Comparison of ENCODE assay signal across 1 cellular context in genomic region chr16:51243836-51244483, GRCh38.
TF ChIP-seq lines count a peak whose summit lies in the region.

No MANE protein-coding gene starts in this region.

TF ChIP-seq in HepG2, 621 proteins besides CTCF, POLR2A, EP300 and RAD21 (continued from another document and continues in another):
- 0 out of 2 replicates have a peak, but pooled peaks have one; percentile 14 for TF ChIP-seq ZNF574 (CRISPR knock-in tag; IDR thresholded peaks at IDR 0.05)
- TF ChIP-seq GABPA (IDR thresholded peaks at IDR 0.05; ENCODE audit: low read depth, low read length), result no peak
- peak; percentile 34; the same call in 1 of the 2 replicates for TF ChIP-seq GABPA (CRISPR knock-in tag; IDR thresholded peaks at IDR 0.05; ENCODE audit: low read depth)
- no peak for TF ChIP-seq ZNF761 (CRISPR knock-in tag; conservative IDR thresholded peaks at IDR 0.05)
- TF ChIP-seq MAFG (CRISPR knock-in tag; IDR thresholded peaks at IDR 0.05), result no peak
- TF ChIP-seq, protein P1, sequence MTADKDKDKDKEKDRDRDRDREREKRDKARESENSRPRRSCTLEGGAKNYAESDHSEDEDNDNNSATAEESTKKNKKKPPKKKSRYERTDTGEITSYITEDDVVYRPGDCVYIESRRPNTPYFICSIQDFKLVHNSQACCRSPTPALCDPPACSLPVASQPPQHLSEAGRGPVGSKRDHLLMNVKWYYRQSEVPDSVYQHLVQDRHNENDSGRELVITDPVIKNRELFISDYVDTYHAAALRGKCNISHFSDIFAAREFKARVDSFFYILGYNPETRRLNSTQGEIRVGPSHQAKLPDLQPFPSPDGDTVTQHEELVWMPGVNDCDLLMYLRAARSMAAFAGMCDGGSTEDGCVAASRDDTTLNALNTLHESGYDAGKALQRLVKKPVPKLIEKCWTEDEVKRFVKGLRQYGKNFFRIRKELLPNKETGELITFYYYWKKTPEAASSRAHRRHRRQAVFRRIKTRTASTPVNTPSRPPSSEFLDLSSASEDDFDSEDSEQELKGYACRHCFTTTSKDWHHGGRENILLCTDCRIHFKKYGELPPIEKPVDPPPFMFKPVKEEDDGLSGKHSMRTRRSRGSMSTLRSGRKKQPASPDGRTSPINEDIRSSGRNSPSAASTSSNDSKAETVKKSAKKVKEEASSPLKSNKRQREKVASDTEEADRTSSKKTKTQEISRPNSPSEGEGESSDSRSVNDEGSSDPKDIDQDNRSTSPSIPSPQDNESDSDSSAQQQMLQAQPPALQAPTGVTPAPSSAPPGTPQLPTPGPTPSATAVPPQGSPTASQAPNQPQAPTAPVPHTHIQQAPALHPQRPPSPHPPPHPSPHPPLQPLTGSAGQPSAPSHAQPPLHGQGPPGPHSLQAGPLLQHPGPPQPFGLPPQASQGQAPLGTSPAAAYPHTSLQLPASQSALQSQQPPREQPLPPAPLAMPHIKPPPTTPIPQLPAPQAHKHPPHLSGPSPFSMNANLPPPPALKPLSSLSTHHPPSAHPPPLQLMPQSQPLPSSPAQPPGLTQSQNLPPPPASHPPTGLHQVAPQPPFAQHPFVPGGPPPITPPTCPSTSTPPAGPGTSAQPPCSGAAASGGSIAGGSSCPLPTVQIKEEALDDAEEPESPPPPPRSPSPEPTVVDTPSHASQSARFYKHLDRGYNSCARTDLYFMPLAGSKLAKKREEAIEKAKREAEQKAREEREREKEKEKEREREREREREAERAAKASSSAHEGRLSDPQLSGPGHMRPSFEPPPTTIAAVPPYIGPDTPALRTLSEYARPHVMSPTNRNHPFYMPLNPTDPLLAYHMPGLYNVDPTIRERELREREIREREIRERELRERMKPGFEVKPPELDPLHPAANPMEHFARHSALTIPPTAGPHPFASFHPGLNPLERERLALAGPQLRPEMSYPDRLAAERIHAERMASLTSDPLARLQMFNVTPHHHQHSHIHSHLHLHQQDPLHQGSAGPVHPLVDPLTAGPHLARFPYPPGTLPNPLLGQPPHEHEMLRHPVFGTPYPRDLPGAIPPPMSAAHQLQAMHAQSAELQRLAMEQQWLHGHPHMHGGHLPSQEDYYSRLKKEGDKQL (CRISPR knock-in tag; IDR thresholded peaks at IDR 0.05; ENCODE audit: low read depth), result peak; percentile 94; the same call in 1 of the 2 replicates
- TF ChIP-seq ZIK1 (CRISPR knock-in tag; IDR thresholded peaks at IDR 0.05; ENCODE audit: borderline replicate concordance, low read depth), result no peak
- TF ChIP-seq ZZZ3 (CRISPR knock-in tag; IDR thresholded peaks at IDR 0.05; ENCODE audit: borderline replicate concordance), result no peak
- TF ChIP-seq DMAP1 (CRISPR knock-in tag; IDR thresholded peaks at IDR 0.05), result no peak
- TF ChIP-seq NAIF1 (CRISPR knock-in tag; IDR thresholded peaks at IDR 0.05; ENCODE audit: borderline replicate concordance), result no peak
- TF ChIP-seq ZNF768 (CRISPR knock-in tag; IDR thresholded peaks at IDR 0.05), result no peak
- TF ChIP-seq ZSCAN30 (CRISPR knock-in tag; IDR thresholded peaks at IDR 0.05), result no peak
- no peak for TF ChIP-seq ZC3H4 (CRISPR knock-in tag; IDR thresholded peaks at IDR 0.05; ENCODE audit: borderline replicate concordance)
- TF ChIP-seq, protein P2, sequence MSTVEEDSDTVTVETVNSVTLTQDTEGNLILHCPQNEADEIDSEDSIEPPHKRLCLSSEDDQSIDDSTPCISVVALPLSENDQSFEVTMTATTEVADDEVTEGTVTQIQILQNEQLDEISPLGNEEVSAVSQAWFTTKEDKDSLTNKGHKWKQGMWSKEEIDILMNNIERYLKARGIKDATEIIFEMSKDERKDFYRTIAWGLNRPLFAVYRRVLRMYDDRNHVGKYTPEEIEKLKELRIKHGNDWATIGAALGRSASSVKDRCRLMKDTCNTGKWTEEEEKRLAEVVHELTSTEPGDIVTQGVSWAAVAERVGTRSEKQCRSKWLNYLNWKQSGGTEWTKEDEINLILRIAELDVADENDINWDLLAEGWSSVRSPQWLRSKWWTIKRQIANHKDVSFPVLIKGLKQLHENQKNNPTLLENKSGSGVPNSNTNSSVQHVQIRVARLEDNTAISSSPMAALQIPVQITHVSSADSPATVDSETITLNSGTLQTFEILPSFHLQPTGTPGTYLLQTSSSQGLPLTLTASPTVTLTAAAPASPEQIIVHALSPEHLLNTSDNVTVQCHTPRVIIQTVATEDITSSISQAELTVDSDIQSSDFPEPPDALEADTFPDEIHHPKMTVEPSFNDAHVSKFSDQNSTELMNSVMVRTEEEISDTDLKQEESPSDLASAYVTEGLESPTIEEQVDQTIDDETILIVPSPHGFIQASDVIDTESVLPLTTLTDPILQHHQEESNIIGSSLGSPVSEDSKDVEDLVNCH (CRISPR knock-in tag; IDR thresholded peaks at IDR 0.05), result no peak
- no peak for TF ChIP-seq HCFC1 (IDR thresholded peaks at IDR 0.05; ENCODE audit: low read depth, low read length)
- TF ChIP-seq ZBTB42 (CRISPR knock-in tag; IDR thresholded peaks at IDR 0.05), result no peak
- no peak for TF ChIP-seq REPIN1 (CRISPR knock-in tag; IDR thresholded peaks at IDR 0.05; ENCODE audit: borderline replicate concordance, low read depth)
- TF ChIP-seq, protein P3, sequence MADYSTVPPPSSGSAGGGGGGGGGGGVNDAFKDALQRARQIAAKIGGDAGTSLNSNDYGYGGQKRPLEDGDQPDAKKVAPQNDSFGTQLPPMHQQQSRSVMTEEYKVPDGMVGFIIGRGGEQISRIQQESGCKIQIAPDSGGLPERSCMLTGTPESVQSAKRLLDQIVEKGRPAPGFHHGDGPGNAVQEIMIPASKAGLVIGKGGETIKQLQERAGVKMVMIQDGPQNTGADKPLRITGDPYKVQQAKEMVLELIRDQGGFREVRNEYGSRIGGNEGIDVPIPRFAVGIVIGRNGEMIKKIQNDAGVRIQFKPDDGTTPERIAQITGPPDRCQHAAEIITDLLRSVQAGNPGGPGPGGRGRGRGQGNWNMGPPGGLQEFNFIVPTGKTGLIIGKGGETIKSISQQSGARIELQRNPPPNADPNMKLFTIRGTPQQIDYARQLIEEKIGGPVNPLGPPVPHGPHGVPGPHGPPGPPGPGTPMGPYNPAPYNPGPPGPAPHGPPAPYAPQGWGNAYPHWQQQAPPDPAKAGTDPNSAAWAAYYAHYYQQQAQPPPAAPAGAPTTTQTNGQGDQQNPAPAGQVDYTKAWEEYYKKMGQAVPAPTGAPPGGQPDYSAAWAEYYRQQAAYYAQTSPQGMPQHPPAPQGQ (CRISPR knock-in tag; IDR thresholded peaks at IDR 0.05; ENCODE audit: borderline replicate concordance), result 0 out of 2 replicates have a peak, but pooled peaks have one; percentile 53
- no peak for TF ChIP-seq NFRKB (IDR thresholded peaks at IDR 0.05)
- TF ChIP-seq NR1H2 (CRISPR knock-in tag; IDR thresholded peaks at IDR 0.05; ENCODE audit: borderline replicate concordance, low read depth), result no peak
- no peak for TF ChIP-seq KAT7 (CRISPR knock-in tag; IDR thresholded peaks at IDR 0.05; ENCODE audit: borderline replicate concordance)
- TF ChIP-seq ZNF788 (CRISPR knock-in tag; IDR thresholded peaks at IDR 0.05; ENCODE audit: borderline replicate concordance), result no peak
- TF ChIP-seq KAT8 (CRISPR knock-in tag; IDR thresholded peaks at IDR 0.05), result peak; percentile 61; the same call in 1 of the 2 replicates
- no peak for TF ChIP-seq MBNL3 (CRISPR knock-in tag; conservative IDR thresholded peaks at IDR 0.05)
- TF ChIP-seq HNRNPUL1 (IDR thresholded peaks at IDR 0.05; ENCODE audit: low read depth, low read length), result no peak
- TF ChIP-seq ZNF225 (CRISPR knock-in tag; IDR thresholded peaks at IDR 0.05), result no peak
- TF ChIP-seq, protein P4, sequence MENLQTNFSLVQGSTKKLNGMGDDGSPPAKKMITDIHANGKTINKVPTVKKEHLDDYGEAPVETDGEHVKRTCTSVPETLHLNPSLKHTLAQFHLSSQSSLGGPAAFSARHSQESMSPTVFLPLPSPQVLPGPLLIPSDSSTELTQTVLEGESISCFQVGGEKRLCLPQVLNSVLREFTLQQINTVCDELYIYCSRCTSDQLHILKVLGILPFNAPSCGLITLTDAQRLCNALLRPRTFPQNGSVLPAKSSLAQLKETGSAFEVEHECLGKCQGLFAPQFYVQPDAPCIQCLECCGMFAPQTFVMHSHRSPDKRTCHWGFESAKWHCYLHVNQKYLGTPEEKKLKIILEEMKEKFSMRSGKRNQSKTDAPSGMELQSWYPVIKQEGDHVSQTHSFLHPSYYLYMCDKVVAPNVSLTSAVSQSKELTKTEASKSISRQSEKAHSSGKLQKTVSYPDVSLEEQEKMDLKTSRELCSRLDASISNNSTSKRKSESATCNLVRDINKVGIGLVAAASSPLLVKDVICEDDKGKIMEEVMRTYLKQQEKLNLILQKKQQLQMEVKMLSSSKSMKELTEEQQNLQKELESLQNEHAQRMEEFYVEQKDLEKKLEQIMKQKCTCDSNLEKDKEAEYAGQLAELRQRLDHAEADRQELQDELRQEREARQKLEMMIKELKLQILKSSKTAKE (CRISPR knock-in tag; IDR thresholded peaks at IDR 0.05; ENCODE audit: borderline replicate concordance), result no peak
- no peak for TF ChIP-seq CHD4 (IDR thresholded peaks at IDR 0.05; ENCODE audit: borderline replicate concordance, low read length)
- TF ChIP-seq, protein P5, sequence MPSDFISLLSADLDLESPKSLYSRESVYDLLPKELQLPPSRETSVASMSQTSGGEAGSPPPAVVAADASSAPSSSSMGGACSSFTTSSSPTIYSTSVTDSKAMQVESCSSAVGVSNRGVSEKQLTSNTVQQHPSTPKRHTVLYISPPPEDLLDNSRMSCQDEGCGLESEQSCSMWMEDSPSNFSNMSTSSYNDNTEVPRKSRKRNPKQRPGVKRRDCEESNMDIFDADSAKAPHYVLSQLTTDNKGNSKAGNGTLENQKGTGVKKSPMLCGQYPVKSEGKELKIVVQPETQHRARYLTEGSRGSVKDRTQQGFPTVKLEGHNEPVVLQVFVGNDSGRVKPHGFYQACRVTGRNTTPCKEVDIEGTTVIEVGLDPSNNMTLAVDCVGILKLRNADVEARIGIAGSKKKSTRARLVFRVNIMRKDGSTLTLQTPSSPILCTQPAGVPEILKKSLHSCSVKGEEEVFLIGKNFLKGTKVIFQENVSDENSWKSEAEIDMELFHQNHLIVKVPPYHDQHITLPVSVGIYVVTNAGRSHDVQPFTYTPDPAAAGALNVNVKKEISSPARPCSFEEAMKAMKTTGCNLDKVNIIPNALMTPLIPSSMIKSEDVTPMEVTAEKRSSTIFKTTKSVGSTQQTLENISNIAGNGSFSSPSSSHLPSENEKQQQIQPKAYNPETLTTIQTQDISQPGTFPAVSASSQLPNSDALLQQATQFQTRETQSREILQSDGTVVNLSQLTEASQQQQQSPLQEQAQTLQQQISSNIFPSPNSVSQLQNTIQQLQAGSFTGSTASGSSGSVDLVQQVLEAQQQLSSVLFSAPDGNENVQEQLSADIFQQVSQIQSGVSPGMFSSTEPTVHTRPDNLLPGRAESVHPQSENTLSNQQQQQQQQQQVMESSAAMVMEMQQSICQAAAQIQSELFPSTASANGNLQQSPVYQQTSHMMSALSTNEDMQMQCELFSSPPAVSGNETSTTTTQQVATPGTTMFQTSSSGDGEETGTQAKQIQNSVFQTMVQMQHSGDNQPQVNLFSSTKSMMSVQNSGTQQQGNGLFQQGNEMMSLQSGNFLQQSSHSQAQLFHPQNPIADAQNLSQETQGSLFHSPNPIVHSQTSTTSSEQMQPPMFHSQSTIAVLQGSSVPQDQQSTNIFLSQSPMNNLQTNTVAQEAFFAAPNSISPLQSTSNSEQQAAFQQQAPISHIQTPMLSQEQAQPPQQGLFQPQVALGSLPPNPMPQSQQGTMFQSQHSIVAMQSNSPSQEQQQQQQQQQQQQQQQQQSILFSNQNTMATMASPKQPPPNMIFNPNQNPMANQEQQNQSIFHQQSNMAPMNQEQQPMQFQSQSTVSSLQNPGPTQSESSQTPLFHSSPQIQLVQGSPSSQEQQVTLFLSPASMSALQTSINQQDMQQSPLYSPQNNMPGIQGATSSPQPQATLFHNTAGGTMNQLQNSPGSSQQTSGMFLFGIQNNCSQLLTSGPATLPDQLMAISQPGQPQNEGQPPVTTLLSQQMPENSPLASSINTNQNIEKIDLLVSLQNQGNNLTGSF (CRISPR knock-in tag; IDR thresholded peaks at IDR 0.05), result no peak
- TF ChIP-seq RBM39 (IDR thresholded peaks at IDR 0.05; ENCODE audit: low read depth, low read length, poor library complexity, severe bottlenecking), result no peak
- TF ChIP-seq ZNF543 (CRISPR knock-in tag; IDR thresholded peaks at IDR 0.05), result no peak
- TF ChIP-seq NPAS2 (CRISPR knock-in tag; IDR thresholded peaks at IDR 0.05; ENCODE audit: borderline replicate concordance), result no peak
- TF ChIP-seq IRF2 (CRISPR knock-in tag; IDR thresholded peaks at IDR 0.05), result peak; percentile 43; the same call in 1 of the 2 replicates
- TF ChIP-seq ZNF30 (CRISPR knock-in tag; IDR thresholded peaks at IDR 0.05), result no peak
- TF ChIP-seq ARNTL (CRISPR knock-in tag; IDR thresholded peaks at IDR 0.05), result no peak
- TF ChIP-seq, protein P6, sequence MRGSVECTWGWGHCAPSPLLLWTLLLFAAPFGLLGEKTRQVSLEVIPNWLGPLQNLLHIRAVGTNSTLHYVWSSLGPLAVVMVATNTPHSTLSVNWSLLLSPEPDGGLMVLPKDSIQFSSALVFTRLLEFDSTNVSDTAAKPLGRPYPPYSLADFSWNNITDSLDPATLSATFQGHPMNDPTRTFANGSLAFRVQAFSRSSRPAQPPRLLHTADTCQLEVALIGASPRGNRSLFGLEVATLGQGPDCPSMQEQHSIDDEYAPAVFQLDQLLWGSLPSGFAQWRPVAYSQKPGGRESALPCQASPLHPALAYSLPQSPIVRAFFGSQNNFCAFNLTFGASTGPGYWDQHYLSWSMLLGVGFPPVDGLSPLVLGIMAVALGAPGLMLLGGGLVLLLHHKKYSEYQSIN (CRISPR knock-in tag; IDR thresholded peaks at IDR 0.05; ENCODE audit: borderline replicate concordance), result no peak
- no peak for TF ChIP-seq MTF2 (CRISPR knock-in tag; IDR thresholded peaks at IDR 0.05; ENCODE audit: borderline replicate concordance)
- TF ChIP-seq BRD4 (CRISPR knock-in tag; IDR thresholded peaks at IDR 0.05), result no peak
- TF ChIP-seq ZNF121 (CRISPR knock-in tag; IDR thresholded peaks at IDR 0.05), result no peak
- TF ChIP-seq ZNF598 (CRISPR knock-in tag; IDR thresholded peaks at IDR 0.05; ENCODE audit: borderline replicate concordance), result no peak
- TF ChIP-seq HMG20B (CRISPR knock-in tag; conservative IDR thresholded peaks at IDR 0.05), result peak; percentile 82
- no peak for TF ChIP-seq MYC (CRISPR knock-in tag; IDR thresholded peaks at IDR 0.05; ENCODE audit: borderline replicate concordance)
- TF ChIP-seq SP1 (IDR thresholded peaks at IDR 0.05), result no peak
- no peak for TF ChIP-seq SP1 (CRISPR knock-in tag; IDR thresholded peaks at IDR 0.05)
- no peak for TF ChIP-seq TCF12 (IDR thresholded peaks at IDR 0.05)
- TF ChIP-seq TCF12 (CRISPR knock-in tag; IDR thresholded peaks at IDR 0.05), result no peak
- no peak for TF ChIP-seq NCOA1 (CRISPR knock-in tag; IDR thresholded peaks at IDR 0.05)
